1 cellular context compared by ENCODE assay signal in the genomic region with DNA sequence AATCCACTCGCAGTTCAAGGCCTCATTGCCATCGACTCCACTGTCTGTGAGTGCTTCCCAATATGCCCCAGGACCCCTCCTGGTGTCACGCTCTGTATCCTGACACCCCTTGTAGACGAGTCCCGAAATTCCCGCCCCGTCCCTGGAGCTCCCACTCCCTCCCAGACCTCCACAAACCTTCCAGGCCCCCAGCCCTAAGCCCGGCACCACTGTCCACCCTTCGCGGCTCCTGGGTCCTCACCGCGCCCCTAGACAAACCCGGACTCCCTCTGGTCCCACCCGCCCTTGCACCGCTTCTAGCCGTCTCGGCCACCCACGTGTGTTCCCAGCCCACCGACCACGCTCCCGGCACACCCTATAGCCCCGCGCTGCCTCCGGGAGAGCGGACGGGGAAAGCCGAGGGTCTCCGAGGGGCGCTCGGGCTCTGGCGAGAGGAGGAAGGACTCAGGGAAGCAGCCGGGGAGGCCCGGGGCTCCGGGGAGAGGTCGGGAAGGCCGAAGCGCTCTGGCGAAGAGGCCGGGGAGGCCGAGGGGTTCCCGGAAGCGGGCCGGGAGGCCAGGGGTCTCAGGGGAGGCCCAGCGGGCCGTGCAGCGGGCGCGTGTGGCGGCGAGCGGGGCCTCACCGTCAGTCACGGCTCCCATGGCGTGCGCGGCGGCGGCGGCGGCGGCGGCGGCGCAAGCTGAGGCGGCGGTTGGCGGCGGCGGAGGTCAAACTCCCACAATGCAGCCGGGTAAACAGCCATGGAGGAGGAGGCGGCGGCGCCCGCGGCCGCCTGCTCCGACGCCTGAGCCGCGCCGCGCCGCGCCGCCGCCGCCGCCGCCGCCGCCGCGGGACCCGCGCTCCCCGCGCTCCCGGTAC.
TF ChIP-seq lines count a peak whose summit lies in the region.

Gene ATXN7, plus strand, starts transcription at position 718 of the 858 bp plus-strand sequence. CDS start 48,732 bp downstream, outside the sequence.
Gene THOC7, minus strand, starts transcription at position 656 of the 858 bp plus-strand sequence. Its CDS starts 15 bp downstream, at position 641.

TF ChIP-seq in GM12878, 131 proteins besides CTCF, POLR2A, EP300 and RAD21:
- TF ChIP-seq CBX5 (IDR thresholded peaks at IDR 0.05; ENCODE audit: low read depth) (no peak), ZBTB33 (IDR thresholded peaks at IDR 0.05) (no peak), BACH1 (IDR thresholded peaks at IDR 0.05; ENCODE audit: borderline replicate concordance) (peak; percentile 81), LARP7 (IDR thresholded peaks at IDR 0.05) (peak; percentile 72), MEF2B (IDR thresholded peaks at IDR 0.05; ENCODE audit: partially characterized antibody, poor library complexity, severe bottlenecking) (peak; percentile 62), FOS (IDR thresholded peaks at IDR 0.05; ENCODE audit: borderline replicate concordance, extremely low read depth, insufficient read length) (no peak), IKZF2 (IDR thresholded peaks at IDR 0.05) (0 out of 4 replicates have a peak, but pooled peaks of 1 of the 2 experiments have one; percentile 14), MXI1 (IDR thresholded peaks at IDR 0.05; ENCODE audit: low read depth, low read length) (0 out of 2 replicates have a peak, but pooled peaks have one; percentile 65), ZSCAN29 (IDR thresholded peaks at IDR 0.05) (0 out of 2 replicates have a peak, but pooled peaks have one; percentile 26), ZNF217 (IDR thresholded peaks at IDR 0.05) (peak; percentile 24; the same call in 1 of the 2 replicates), NR2F1 (conservative IDR thresholded peaks at IDR 0.05) (peak; percentile 94), DPF2 (IDR thresholded peaks at IDR 0.05) (peak; percentile 74), SMARCA5 (IDR thresholded peaks at IDR 0.05) (peak; percentile 66), KDM1A (IDR thresholded peaks at IDR 0.05; ENCODE audit: borderline replicate concordance) (no peak), NR2C1 (IDR thresholded peaks at IDR 0.05) (peak; percentile 73), TCF7 (IDR thresholded peaks at IDR 0.05; ENCODE audit: borderline replicate concordance) (no peak), NFXL1 (IDR thresholded peaks at IDR 0.05; ENCODE audit: borderline replicate concordance) (peak; percentile 75), BHLHE40 (IDR thresholded peaks at IDR 0.05; ENCODE audit: borderline replicate concordance in 1 of 2, low read depth in 2 of 2, low read length in 1 of 2) (peak in 1 of 2 experiments; percentile 76; a peak in 2 of 4 replicates), YY1 (IDR thresholded peaks at IDR 0.05; ENCODE audit: low read depth, low read length) (peak; percentile 51; the same call in 1 of the 2 replicates), TAF1 (IDR thresholded peaks at IDR 0.05; ENCODE audit: borderline replicate concordance, low read depth, low read length) (peak; percentile 28; the same call in 1 of the 2 replicates), IKZF1 (conservative IDR thresholded peaks at IDR 0.05) (peak; percentile 83), GATAD2B (conservative IDR thresholded peaks at IDR 0.05; ENCODE audit: low read depth) (peak; percentile 96), EED (IDR thresholded peaks at IDR 0.05; ENCODE audit: low read depth) (0 out of 2 replicates have a peak, but pooled peaks have one; percentile 21), ZNF207 (IDR thresholded peaks at IDR 0.05; ENCODE audit: borderline replicate concordance) (no peak), ELK1 (IDR thresholded peaks at IDR 0.05; ENCODE audit: low read depth, low read length) (no peak), RB1 (IDR thresholded peaks at IDR 0.05; ENCODE audit: borderline replicate concordance) (peak; percentile 87), HDGF (IDR thresholded peaks at IDR 0.05) (no peak), BCLAF1 (IDR thresholded peaks at IDR 0.05) (no peak)
- TF ChIP-seq, protein P1, sequence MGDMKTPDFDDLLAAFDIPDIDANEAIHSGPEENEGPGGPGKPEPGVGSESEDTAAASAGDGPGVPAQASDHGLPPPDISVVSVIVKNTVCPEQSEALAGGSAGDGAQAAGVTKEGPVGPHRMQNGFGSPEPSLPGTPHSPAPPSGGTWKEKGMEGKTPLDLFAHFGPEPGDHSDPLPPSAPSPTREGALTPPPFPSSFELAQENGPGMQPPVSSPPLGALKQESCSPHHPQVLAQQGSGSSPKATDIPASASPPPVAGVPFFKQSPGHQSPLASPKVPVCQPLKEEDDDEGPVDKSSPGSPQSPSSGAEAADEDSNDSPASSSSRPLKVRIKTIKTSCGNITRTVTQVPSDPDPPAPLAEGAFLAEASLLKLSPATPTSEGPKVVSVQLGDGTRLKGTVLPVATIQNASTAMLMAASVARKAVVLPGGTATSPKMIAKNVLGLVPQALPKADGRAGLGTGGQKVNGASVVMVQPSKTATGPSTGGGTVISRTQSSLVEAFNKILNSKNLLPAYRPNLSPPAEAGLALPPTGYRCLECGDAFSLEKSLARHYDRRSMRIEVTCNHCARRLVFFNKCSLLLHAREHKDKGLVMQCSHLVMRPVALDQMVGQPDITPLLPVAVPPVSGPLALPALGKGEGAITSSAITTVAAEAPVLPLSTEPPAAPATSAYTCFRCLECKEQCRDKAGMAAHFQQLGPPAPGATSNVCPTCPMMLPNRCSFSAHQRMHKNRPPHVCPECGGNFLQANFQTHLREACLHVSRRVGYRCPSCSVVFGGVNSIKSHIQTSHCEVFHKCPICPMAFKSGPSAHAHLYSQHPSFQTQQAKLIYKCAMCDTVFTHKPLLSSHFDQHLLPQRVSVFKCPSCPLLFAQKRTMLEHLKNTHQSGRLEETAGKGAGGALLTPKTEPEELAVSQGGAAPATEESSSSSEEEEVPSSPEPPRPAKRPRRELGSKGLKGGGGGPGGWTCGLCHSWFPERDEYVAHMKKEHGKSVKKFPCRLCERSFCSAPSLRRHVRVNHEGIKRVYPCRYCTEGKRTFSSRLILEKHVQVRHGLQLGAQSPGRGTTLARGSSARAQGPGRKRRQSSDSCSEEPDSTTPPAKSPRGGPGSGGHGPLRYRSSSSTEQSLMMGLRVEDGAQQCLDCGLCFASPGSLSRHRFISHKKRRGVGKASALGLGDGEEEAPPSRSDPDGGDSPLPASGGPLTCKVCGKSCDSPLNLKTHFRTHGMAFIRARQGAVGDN (IDR thresholded peaks at IDR 0.05), result peak; percentile 75
- TF ChIP-seq, protein P2, sequence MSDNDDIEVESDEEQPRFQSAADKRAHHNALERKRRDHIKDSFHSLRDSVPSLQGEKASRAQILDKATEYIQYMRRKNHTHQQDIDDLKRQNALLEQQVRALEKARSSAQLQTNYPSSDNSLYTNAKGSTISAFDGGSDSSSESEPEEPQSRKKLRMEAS (IDR thresholded peaks at IDR 0.05; ENCODE audit: low read depth, low read length), result peak; percentile 41
- TF ChIP-seq, protein P3, sequence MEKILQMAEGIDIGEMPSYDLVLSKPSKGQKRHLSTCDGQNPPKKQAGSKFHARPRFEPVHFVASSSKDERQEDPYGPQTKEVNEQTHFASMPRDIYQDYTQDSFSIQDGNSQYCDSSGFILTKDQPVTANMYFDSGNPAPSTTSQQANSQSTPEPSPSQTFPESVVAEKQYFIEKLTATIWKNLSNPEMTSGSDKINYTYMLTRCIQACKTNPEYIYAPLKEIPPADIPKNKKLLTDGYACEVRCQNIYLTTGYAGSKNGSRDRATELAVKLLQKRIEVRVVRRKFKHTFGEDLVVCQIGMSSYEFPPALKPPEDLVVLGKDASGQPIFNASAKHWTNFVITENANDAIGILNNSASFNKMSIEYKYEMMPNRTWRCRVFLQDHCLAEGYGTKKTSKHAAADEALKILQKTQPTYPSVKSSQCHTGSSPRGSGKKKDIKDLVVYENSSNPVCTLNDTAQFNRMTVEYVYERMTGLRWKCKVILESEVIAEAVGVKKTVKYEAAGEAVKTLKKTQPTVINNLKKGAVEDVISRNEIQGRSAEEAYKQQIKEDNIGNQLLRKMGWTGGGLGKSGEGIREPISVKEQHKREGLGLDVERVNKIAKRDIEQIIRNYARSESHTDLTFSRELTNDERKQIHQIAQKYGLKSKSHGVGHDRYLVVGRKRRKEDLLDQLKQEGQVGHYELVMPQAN (conservative IDR thresholded peaks at IDR 0.05), result peak; percentile 68
